ENCODE assay signal across 22 cellular contexts in genomic region chr13:30750036-30750435, GRCh38. TPM values are rescaled to one million over a fixed set of nuclear protein-coding genes. Genes with fewer than 3 reads are reported as not detected.
"Had no signal": no experiment of that assay in that cellular context is flagged by ENCODE, and none has a peak within 500 bp of the region (broad histone marks: within the 10 kb centered on the region; RNA-seq: fewer than 3 reads in every experiment).

No MANE protein-coding gene starts in this region.

- FAIRE-seq: colon, keratinocyte, urothelium cell line had no signal

- H3K4me3 Mint-ChIP-seq: dendritic cell treated with granulocyte-macrophage colony-stimulating factor and Interleukin-4, amounts not matched to agents 40 ng/mL and 50 ng/mL, for 4 days; effector memory CD8-positive, alpha-beta T cell; naive B cell; nephron progenitor cell; type B pancreatic cell had no signal

- H3K27me3 Mint-ChIP-seq: effector memory CD8-positive, alpha-beta T cell; naive B cell had no signal

- H3K27ac Mint-ChIP-seq: dendritic cell treated with granulocyte-macrophage colony-stimulating factor and Interleukin-4, amounts not matched to agents 40 ng/mL and 50 ng/mL, for 4 days; nephron progenitor cell; type B pancreatic cell had no signal

- ATAC-seq: effector memory CD8-positive, alpha-beta T cell; foreskin keratinocyte; left ventricle myocardium superior had no signal

- H3K36me3 Mint-ChIP-seq: type B pancreatic cell had no signal

- H3K9me3 Mint-ChIP-seq: dendritic cell treated with granulocyte-macrophage colony-stimulating factor and Interleukin-4, amounts not matched to agents 40 ng/mL and 50 ng/mL, for 4 days; effector memory CD8-positive, alpha-beta T cell; naive B cell; type B pancreatic cell had no signal

- DNase-seq: cerebellar nuclear complex; effector memory CD8-positive, alpha-beta T cell; foreskin keratinocyte; head of caudate nucleus; hippocampal formation; left ventricle myocardium superior; mesenchymal stem cell; midbrain; naive B cell; nephron progenitor cell; posterior cingulate gyrus; sigmoid colon; stimulated activated CD4-positive, alpha-beta T cell treated with anti-CD3 and anti-CD28 coated beads, Interleukin-12 subunit alpha, Interleukin-12 subunit beta, amount 100 ng/mL, for 4 hours; stimulated activated naive CD4-positive, alpha-beta T cell treated with Interleukin-2 at 50 U/mL for 16 hours; thyroid gland had no signal

RNA-seq across cellular contexts. Expression of gene ALOX5AP, which starts 14.7 kb away (rescaled TPM):
- total RNA-seq: osteocyte, pulmonary artery endothelial cell had no signal
